ENCODE assay signal across 17 cellular contexts in the genomic region with DNA sequence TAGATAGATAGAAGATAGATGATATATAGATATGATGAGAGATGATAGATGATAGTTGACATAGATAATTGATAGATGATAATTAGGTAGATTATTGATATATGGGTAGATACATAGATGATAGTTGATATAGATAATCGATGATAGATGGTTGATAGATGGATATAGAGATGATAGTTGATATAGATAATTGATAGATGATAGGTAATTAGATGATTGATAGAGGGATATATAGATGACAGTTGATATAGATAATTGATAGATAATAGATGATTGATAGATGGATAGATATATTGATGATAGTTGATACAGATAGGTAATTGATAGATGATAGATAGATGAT.
"Had no signal": no experiment of that assay in that cellular context is flagged by ENCODE, and none has a peak within 500 bp of the region (broad histone marks: within the 10 kb centered on the region; RNA-seq: fewer than 3 reads in every experiment).

No MANE protein-coding gene starts in this region.

- H3K4me1 Mint-ChIP-seq: immature natural killer cell, naive B cell had no signal

- H2AFZ ChIP-seq: neural progenitor cell had no signal

- H3K4me2 ChIP-seq: neural progenitor cell had no signal

- ATAC-seq: activated T-cell treated with anti-CD3 and anti-CD28 coated beads, Interleukin-2, amount 50 U/mL, for 4 hours had no signal

- H3K4me3 ChIP-seq: coronary artery, lung, neural progenitor cell, spleen, testis, upper lobe of left lung had no signal

- H3K9ac ChIP-seq: neural progenitor cell had no signal

- H3K36me3 Mint-ChIP-seq: immature natural killer cell, naive B cell, WTC11 had no signal

- H3K27ac ChIP-seq: coronary artery, neural progenitor cell, spleen, testis, upper lobe of left lung had no signal

- H3K9me3 Mint-ChIP-seq: activated naive CD4-positive, alpha-beta T cell treated with anti-CD3 and anti-CD28 coated beads for 36 hours; activated T-cell treated with anti-CD3 and anti-CD28 coated beads, Interleukin-2, amount 50 U/mL, for 4 hours; activated T-helper 2 cell treated with anti-CD3 and anti-CD28 coated beads, Interferon-gamma antibody, Interleukin-2, Interleukin-4, amounts not matched to agents 10 μg/mL and 5 μg/mL and 100 μg/mL, durations not matched to agents 14 hours and 24 hours and 36 hours; immature natural killer cell; naive B cell; neural progenitor cell; WTC11 had no signal

- H3K27ac Mint-ChIP-seq: activated naive CD4-positive, alpha-beta T cell treated with anti-CD3 and anti-CD28 coated beads for 36 hours; activated T-helper 2 cell treated with anti-CD3 and anti-CD28 coated beads, Interferon-gamma antibody, Interleukin-2, Interleukin-4, amounts not matched to agents 10 μg/mL and 5 μg/mL and 100 μg/mL, durations not matched to agents 14 hours and 24 hours and 36 hours; immature natural killer cell; naive B cell; neural progenitor cell; WTC11 had no signal

- H3K9me3 ChIP-seq: spleen, testis, upper lobe of left lung had no signal

- H3K4me3 Mint-ChIP-seq: activated naive CD4-positive, alpha-beta T cell treated with anti-CD3 and anti-CD28 coated beads for 36 hours; activated T-cell treated with anti-CD3 and anti-CD28 coated beads, Interleukin-2, amount 50 U/mL, for 4 hours; immature natural killer cell; naive B cell; neural progenitor cell; WTC11 had no signal

- H3K27me3 ChIP-seq: neural progenitor cell, spleen, testis, upper lobe of left lung had no signal

- DNase-seq: activated CD8-positive, alpha-beta memory T cell treated with anti-CD3 and anti-CD28 coated beads for 24 hours; activated CD8-positive, alpha-beta memory T cell treated with anti-CD3 and anti-CD28 coated beads, Interleukin-2, amount 50 U/mL, for 4 hours; activated naive CD4-positive, alpha-beta T cell treated with anti-CD3 and anti-CD28 coated beads for 36 hours; activated T-cell treated with anti-CD3 and anti-CD28 coated beads, Interleukin-2, amount 50 U/mL, for 4 hours; naive B cell; spleen; stimulated activated CD4-positive, alpha-beta T cell treated with anti-CD3 and anti-CD28 coated beads, Interleukin-4, amount 100 ng/mL, for 1 hour; stimulated activated naive CD4-positive, alpha-beta T cell; T-helper 9 cell; upper lobe of left lung had no signal

- H3K36me3 ChIP-seq: neural progenitor cell, upper lobe of left lung had no signal

- H3K4me1 ChIP-seq: neural progenitor cell, spleen, testis, upper lobe of left lung had no signal
